8 cellular contexts compared by ENCODE assay signal in genomic region chr2:75627902-75628504, GRCh38. TPM values are rescaled to one million over a fixed set of nuclear protein-coding genes. Genes with fewer than 3 reads are reported as not detected.
DNase-seq lines count a peak whose midpoint lies in the region; TF ChIP-seq lines count a peak whose summit lies in the region.

No MANE protein-coding gene starts in this region.

- no peak overlapping the region for H3K27ac Mint-ChIP-seq in activated naive CD4-positive, alpha-beta T cell treated with anti-CD3 and anti-CD28 coated beads for 36 hours
- no peak overlapping the region for H3K27ac Mint-ChIP-seq in activated T-helper 2 cell treated with anti-CD3 and anti-CD28 coated beads, Interferon-gamma antibody, Interleukin-2, Interleukin-4, amounts not matched to agents 10 μg/mL and 5 μg/mL and 100 μg/mL, durations not matched to agents 14 hours and 24 hours and 36 hours

- WGBS in prostate gland, result 0% methylated on average over 4 of the region's 4 CpGs

- H3K4me1 Mint-ChIP-seq in activated naive CD4-positive, alpha-beta T cell treated with anti-CD3 and anti-CD28 coated beads for 36 hours (ENCODE audit: low read depth), result no peaks in the 10 kb centered on the region
- H3K4me1 Mint-ChIP-seq in activated T-helper 2 cell treated with anti-CD3 and anti-CD28 coated beads, Interferon-gamma antibody, Interleukin-2, Interleukin-4, amounts not matched to agents 10 μg/mL and 5 μg/mL and 100 μg/mL, durations not matched to agents 14 hours and 24 hours and 36 hours (ENCODE audit: low read depth), result no peaks in the 10 kb centered on the region

- no peaks in the 10 kb centered on the region for H3F3A ChIP-seq in MM.1S (ENCODE audit: insufficient read depth, low read length)

- H3K9me2 ChIP-seq in MM.1S (replicated peaks; ENCODE audit: insufficient read depth, low read length), result no peaks in the 10 kb centered on the region

- H3K4me2 ChIP-seq in MM.1S (ENCODE audit: low read depth, low read length), result no peak overlapping the region

- H3K27me3 ChIP-seq in MM.1S (replicated peaks; ENCODE audit: insufficient read depth, low read length), result no peaks in the 10 kb centered on the region
- no peaks in the 10 kb centered on the region for H3K27me3 ChIP-seq in prostate gland (replicated peaks; ENCODE audit: insufficient read depth)

- H3K27me3 Mint-ChIP-seq in activated naive CD4-positive, alpha-beta T cell treated with anti-CD3 and anti-CD28 coated beads for 36 hours (ENCODE audit: low read depth), result peaks cover 18% of the 10 kb centered on the region
- H3K27me3 Mint-ChIP-seq in activated T-helper 2 cell treated with anti-CD3 and anti-CD28 coated beads, Interferon-gamma antibody, Interleukin-2, Interleukin-4, amounts not matched to agents 10 μg/mL and 5 μg/mL and 100 μg/mL, durations not matched to agents 14 hours and 24 hours and 36 hours (ENCODE audit: low read depth), result peaks cover 23% of the 10 kb centered on the region

- no peak overlapping the region for H2AFZ ChIP-seq in MM.1S (ENCODE audit: low read length)

- TF ChIP-seq POLR2A in prostate gland (IDR thresholded peaks at IDR 0.05), result no peak

- no peaks in the 10 kb centered on the region for H3K36me3 Mint-ChIP-seq in activated naive CD4-positive, alpha-beta T cell treated with anti-CD3 and anti-CD28 coated beads for 36 hours (ENCODE audit: low read depth)
- no peaks in the 10 kb centered on the region for H3K36me3 Mint-ChIP-seq in activated T-helper 2 cell treated with anti-CD3 and anti-CD28 coated beads, Interferon-gamma antibody, Interleukin-2, Interleukin-4, amounts not matched to agents 10 μg/mL and 5 μg/mL and 100 μg/mL, durations not matched to agents 14 hours and 24 hours and 36 hours (ENCODE audit: low read depth)

- H3K27ac ChIP-seq in MM.1S (ENCODE audit: low read length) (no peak overlapping the region), prostate gland (no peak overlapping the region)

- CTCF ChIA-PET in activated naive CD4-positive, alpha-beta T cell treated with anti-CD3 and anti-CD28 coated beads for 36 hours (lab: Charles Lee), result interaction anchor here (0.6 to 1.3 kb wide), 12 partner anchors 8 to 243 kb away, joined by 3 to 7 read pairs (median 4); no protein-coding TSS in a partner anchor

- H3K36me3 ChIP-seq in MM.1S (replicated peaks; ENCODE audit: insufficient read depth, low read length) (no peaks in the 10 kb centered on the region), prostate gland (no peaks in the 10 kb centered on the region)

- no peaks in the 10 kb centered on the region for H4K20me1 ChIP-seq in MM.1S (ENCODE audit: insufficient read depth, low read length)

- intact Hi-C loops in activated naive CD4-positive, alpha-beta T cell treated with anti-CD3 and anti-CD28 coated beads for 36 hours (cut with micrococcal nuclease), result loop anchor here (1.0 to 5.0 kb wide), 4 partner anchors 164 to 711 kb away; no protein-coding TSS in a partner anchor
- intact Hi-C loops in head of caudate nucleus (cut with DNase I), result no loop called here
- intact Hi-C loops in prostate gland (cut with DNase I), result no loop called here
- intact Hi-C loops in activated T-helper 2 cell treated with anti-CD3 and anti-CD28 coated beads, Interferon-gamma antibody, Interleukin-2, Interleukin-4, amounts not matched to agents 10 μg/mL and 5 μg/mL and 100 μg/mL, durations not matched to agents 14 hours and 24 hours and 36 hours (cut with micrococcal nuclease), result loop anchor here (5.0 kb wide), 1 partner anchor 166 kb away; no protein-coding TSS in a partner anchor

- H3K9me3 ChIP-seq in MM.1S (replicated peaks; ENCODE audit: insufficient read depth, low read length), result no peaks in the 10 kb centered on the region
- H3K9me3 ChIP-seq in prostate gland, result no peaks in the 10 kb centered on the region

- in situ Hi-C loops in SK-MEL-5 (cut with HindIII; ENCODE audit: low pct_unique_long_range_greater_than_20kb, low sequenced_read_pairs), result no loop called here

- DNase-seq in GDM1 (lab: John Stamatoyannopoulos, UW) (peak; percentile 16), H4 (ENCODE audit: low spot score) (peak; percentile 80), MM.1S (peak; percentile 56), SK-MEL-5 (ENCODE audit: low read depth, low spot score) (peak; percentile 87), head of caudate nucleus (peak; percentile 54 to 89 (median 80)), prostate gland (ENCODE audit: low spot score) (peak; percentile 41)
- DNase-seq in activated naive CD4-positive, alpha-beta T cell treated with anti-CD3 and anti-CD28 coated beads for 36 hours, result peak; percentile 79
- no peak for DNase-seq in activated T-helper 2 cell treated with anti-CD3 and anti-CD28 coated beads, Interferon-gamma antibody, Interleukin-2, Interleukin-4, amounts not matched to agents 10 μg/mL and 5 μg/mL and 100 μg/mL, durations not matched to agents 14 hours and 24 hours and 36 hours (ENCODE audit: low spot score)

- H3K4me3 ChIP-seq in MM.1S (ENCODE audit: low read length) (no peak overlapping the region), prostate gland (no peak overlapping the region)

- no peaks in the 10 kb centered on the region for H3K9me3 Mint-ChIP-seq in activated naive CD4-positive, alpha-beta T cell treated with anti-CD3 and anti-CD28 coated beads for 36 hours
- no peaks in the 10 kb centered on the region for H3K9me3 Mint-ChIP-seq in activated T-helper 2 cell treated with anti-CD3 and anti-CD28 coated beads, Interferon-gamma antibody, Interleukin-2, Interleukin-4, amounts not matched to agents 10 μg/mL and 5 μg/mL and 100 μg/mL, durations not matched to agents 14 hours and 24 hours and 36 hours

- peak; percentile 93 for TF ChIP-seq CTCF in MM.1S (IDR thresholded peaks at IDR 0.05; ENCODE audit: low read length)
- TF ChIP-seq CTCF in prostate gland (IDR thresholded peaks at IDR 0.05), result peak; percentile 23 to 76 (median 63)

- no peaks in the 10 kb centered on the region for H3K79me2 ChIP-seq in MM.1S (ENCODE audit: low read length)

- H3K4me3 Mint-ChIP-seq in activated naive CD4-positive, alpha-beta T cell treated with anti-CD3 and anti-CD28 coated beads for 36 hours, result no peak overlapping the region
- H3K4me3 Mint-ChIP-seq in activated T-helper 2 cell treated with anti-CD3 and anti-CD28 coated beads, Interferon-gamma antibody, Interleukin-2, Interleukin-4, amounts not matched to agents 10 μg/mL and 5 μg/mL and 100 μg/mL, durations not matched to agents 14 hours and 24 hours and 36 hours (ENCODE audit: low read depth), result no peak overlapping the region

- no peak overlapping the region for H3K9ac ChIP-seq in MM.1S (ENCODE audit: low read length)

- H3K4me1 ChIP-seq in MM.1S (ENCODE audit: low read length) (no peaks in the 10 kb centered on the region), prostate gland (replicated peaks) (no peaks in the 10 kb centered on the region)

RNA-seq across cellular contexts. Expression of gene MRPL19, which starts 18.6 kb away (rescaled TPM):
- total RNA-seq in H4 (2014; rRNA removed; shearing (Covaris generic)), result 67.9 and 70.2 TPM in 2 replicates
- total RNA-seq in SK-MEL-5 (2014; rRNA removed; shearing (Covaris generic)), result 106 and 107 TPM in 2 replicates
- 54.7 and 72.2 TPM in 2 replicates for polyA plus RNA-seq in SK-MEL-5 (2015; cell fraction: cytosol; rRNA removed)
- polyA plus RNA-seq in SK-MEL-5 (2015; cell fraction: nucleus; rRNA removed), result 13.4 and 18.3 TPM in 2 replicates
- 10 to 100 TPM; 70.3 to 71.7 TPM for total RNA-seq in activated naive CD4-positive, alpha-beta T cell treated with anti-CD3 and anti-CD28 coated beads for 36 hours
- 10 to 100 TPM; 34.1 to 47.5 TPM for total RNA-seq in prostate gland
- 67.7 and 73.5 TPM in 2 replicates for total RNA-seq in activated T-helper 2 cell treated with anti-CD3 and anti-CD28 coated beads, Interferon-gamma antibody, Interleukin-2, Interleukin-4, amounts not matched to agents 10 μg/mL and 5 μg/mL and 100 μg/mL, durations not matched to agents 14 hours and 24 hours and 36 hours

Comparison
In these comparisons a context has a peak if more than half of its experiments do, and no peak if none do; other contexts are left out.
1. intact Hi-C loops: an anchor here in activated naive CD4-positive, alpha-beta T cell treated with anti-CD3 and anti-CD28 coated beads for 36 hours (1.0 to 5.0 kb wide) and activated T-helper 2 cell treated with anti-CD3 and anti-CD28 coated beads, Interferon-gamma antibody, Interleukin-2, Interleukin-4, amounts not matched to agents 10 μg/mL and 5 μg/mL and 100 μg/mL, durations not matched to agents 14 hours and 24 hours and 36 hours (5.0 kb wide); none called in head of caudate nucleus and prostate gland.